ENCODE assay signal across 21 cellular contexts in the genomic region with DNA sequence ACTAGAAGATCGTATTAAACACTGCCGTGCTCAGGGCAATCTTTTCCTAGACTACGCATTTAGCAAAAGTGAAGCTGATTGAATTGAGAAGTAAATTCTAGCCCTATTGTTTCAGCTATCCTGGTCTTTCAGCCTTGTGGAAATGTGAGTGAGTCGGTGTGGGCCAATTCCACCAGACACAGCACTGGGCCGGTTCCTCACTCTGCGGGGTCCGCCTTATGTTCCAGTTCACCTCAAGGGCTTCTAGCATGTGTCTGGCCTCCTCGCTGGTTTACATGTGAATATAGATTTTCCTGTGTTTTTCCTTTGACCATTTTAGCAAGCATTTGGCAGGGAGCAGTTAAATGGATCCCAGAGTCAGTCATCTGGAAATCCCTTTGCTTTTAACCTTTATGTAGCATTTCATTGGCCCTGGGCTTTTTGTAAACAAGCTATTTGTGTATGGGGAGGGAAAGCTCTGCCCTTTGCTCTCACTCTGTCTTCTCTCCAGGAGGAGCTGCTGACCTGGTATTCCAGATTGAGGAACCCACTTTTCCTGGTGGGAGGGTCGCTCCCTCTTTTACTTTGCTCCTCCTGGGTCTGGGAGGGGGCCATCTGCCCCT. TPM values are rescaled to one million over a fixed set of nuclear protein-coding genes. Genes with fewer than 3 reads are reported as not detected.
DNase-seq lines count a peak whose midpoint lies in the region; ATAC-seq and TF ChIP-seq lines count a peak whose summit lies in the region.
"Had no signal": no experiment of that assay in that cellular context is flagged by ENCODE, and none has a peak within 500 bp of the region (broad histone marks: within the 10 kb centered on the region; RNA-seq: fewer than 3 reads in every experiment).

No MANE protein-coding gene starts in this region.

- no peak for TF ChIP-seq POLR2A in right lobe of liver (IDR thresholded peaks at IDR 0.05)

- H3K9me3 ChIP-seq in adipocyte (ENCODE audit: control insufficient read depth, low read length) (peaks cover 4% of the 10 kb centered on the region), right lobe of liver (no peaks in the 10 kb centered on the region)
- H3K9me3 ChIP-seq: MG63 had no signal

- H3K36me3 ChIP-seq in adipocyte (ENCODE audit: control insufficient read depth, insufficient read depth, low read length, severe bottlenecking) (no peaks in the 10 kb centered on the region), right lobe of liver (no peaks in the 10 kb centered on the region)
- H3K36me3 ChIP-seq: MG63 had no signal

- intact Hi-C loops in cardiac septum (cut with DNase I) (no loop called here), left ventricle myocardium superior (cut with micrococcal nuclease) (no loop called here), right lobe of liver (cut with DNase I) (no loop called here)

- H3K4me1 ChIP-seq in adipocyte (ENCODE audit: control insufficient read depth, insufficient read depth, low read length) = peaks cover 21% of the 10 kb centered on the region
- peaks cover 0 to 11% (median 2%) of the 10 kb centered on the region in 4 donors for H3K4me1 ChIP-seq in right lobe of liver

- TF ChIP-seq CTCF in right lobe of liver (IDR thresholded peaks at IDR 0.05) = no peak

- 62% methylated on average over 6 of the region's 9 CpGs for WGBS in right lobe of liver (ENCODE audit: insufficient coverage, low coverage, low lambda C conversion rate, missing lambda C conversion rate)

- H3K27me3 ChIP-seq in adipocyte (replicated peaks; ENCODE audit: control insufficient read depth, insufficient read depth, low read length) (peaks cover 27% of the 10 kb centered on the region), right lobe of liver (no peaks in the 10 kb centered on the region)
- H3K27me3 ChIP-seq: MG63 had no signal

- H3K4me3 ChIP-seq in adipocyte (ENCODE audit: low read length) (no peak overlapping the region), right lobe of liver (no peak overlapping the region)
- H3K4me3 ChIP-seq: K562, MG63, SK-N-MC had no signal

- H3K27ac ChIP-seq in right lobe of liver = peak overlapping the region in 1 of 3 donors; percentile 29
- H3K27ac ChIP-seq: RWPE1, SK-N-MC had no signal

- peak overlapping the region; percentile 21 for H3K9ac ChIP-seq in adipocyte (ENCODE audit: low read length)

- no peak for ATAC-seq in left ventricle myocardium superior
- ATAC-seq in right lobe of liver = peak; percentile 86 to 95 (median 91)
- ATAC-seq: K562 had no signal

- DNase-seq in cardiac septum (ENCODE audit: low spot score) = peak; percentile 15
- DNase-seq in left ventricle myocardium superior = no peak
- DNase-seq in adipocyte (ENCODE audit: low read depth) = no peak
- DNase-seq in right lobe of liver = no peak
- no peak for DNase-seq in HuH-7 (ENCODE audit: low spot score)
- DNase-seq in nucleus accumbens (lab: John Stamatoyannopoulos, UW) = no peak
- DNase-seq in T-helper 2 cell = no peak
- DNase-seq: GDM1, MG63, NCI-H1436, NCI-H1930, NCI-H226, NCI-H510A treated with DMSO at 0.1 percent for 48 hours, SHP77 treated with DMSO at 0.1 percent for 48 hours, SW 1271 had no signal

RNA-seq across cellular contexts. Expression of a gene that starts 12.4 kb away (rescaled TPM):
- total RNA-seq in cardiac septum = not detected
- total RNA-seq in left ventricle myocardium superior = not detected
- total RNA-seq in right lobe of liver = not detected
- total RNA-seq: Daoy, H1, K562, LHCN-M2 had no signal
